In the genomic region with DNA sequence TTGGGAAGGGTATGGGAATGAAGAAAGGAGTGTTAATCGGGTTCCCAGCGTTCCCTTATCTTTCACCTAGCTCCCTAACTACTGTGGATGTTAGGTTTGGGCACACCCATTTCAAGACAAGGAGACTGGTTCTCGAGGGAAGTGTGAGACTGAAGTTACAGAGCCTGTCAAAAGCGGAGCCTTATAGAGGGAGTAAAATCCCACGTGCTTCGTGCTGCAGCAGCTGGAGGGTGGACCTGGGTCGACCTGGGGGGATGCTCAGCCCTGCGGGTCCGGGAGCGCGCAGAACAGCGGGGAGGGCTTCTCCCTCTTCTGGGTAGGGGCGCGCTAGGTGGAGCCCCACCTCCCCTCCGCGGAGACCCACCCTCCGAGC, we compare ENCODE assay signal across 8 cellular contexts. TPM values are rescaled to one million over a fixed set of nuclear protein-coding genes. Genes with fewer than 3 reads are reported as not detected.
A peak's percentile ranks its signal among the peaks of the same experiment; 100 is the strongest.
DNase-seq lines count a peak whose midpoint lies in the region; ATAC-seq, FAIRE-seq and TF ChIP-seq lines count a peak whose summit lies in the region.

No MANE protein-coding gene starts in this region.

- H3K4me3 ChIP-seq in AG04450 (ENCODE audit: low read depth, low read length) (peak overlapping the region; percentile 92), esophagus squamous epithelium (peak overlapping the region; percentile 61 to 96 (median 85)), pancreas (peak overlapping the region; percentile 65 to 97 (median 83))

- no peak for FAIRE-seq in pancreas (lab: Jason Lieb, UNC)

- TF ChIP-seq POLR2A in esophagus squamous epithelium (IDR thresholded peaks at IDR 0.05), result no peak

- H3K27ac ChIP-seq in AG04450 (ENCODE audit: low read depth, low read length) (no peak overlapping the region), esophagus squamous epithelium (peak overlapping the region in 3 of 4 donors; percentile 76 to 82 (median 81)), pancreas (no peak overlapping the region)

- H3K36me3 ChIP-seq in esophagus squamous epithelium, result peaks cover 0 to 28% (median 0%) of the 10 kb centered on the region in 3 donors
- peaks cover 0 to 18% (median 6%) of the 10 kb centered on the region in 3 donors for H3K36me3 ChIP-seq in pancreas

- ATAC-seq in GM18873 (IDR thresholded peaks at IDR 0.05; ENCODE audit: low FRiP score, unreplicated experiment), result peak; percentile 20
- ATAC-seq in HG03280 (IDR thresholded peaks at IDR 0.05; ENCODE audit: unreplicated experiment), result peak; percentile 31
- ATAC-seq in pancreas, result peak; percentile 20 to 53 (median 23)

- in situ Hi-C loops in SK-MEL-5 (cut with HindIII; ENCODE audit: low pct_unique_long_range_greater_than_20kb, low sequenced_read_pairs), result no loop called here

- H3K9me3 ChIP-seq in AG04450 (ENCODE audit: control insufficient read depth, insufficient read depth, low read length) (peaks cover 5% of the 10 kb centered on the region; the same call in 1 of the 2 replicates), esophagus squamous epithelium (no peaks in the 10 kb centered on the region), pancreas (no peaks in the 10 kb centered on the region)

- TF ChIP-seq CTCF in AG04450 (IDR thresholded peaks at IDR 0.05; ENCODE audit: low read depth, low read length) (no peak), esophagus squamous epithelium (IDR thresholded peaks at IDR 0.05) (no peak), pancreas (IDR thresholded peaks at IDR 0.05) (no peak)

- H3K4me1 ChIP-seq in esophagus squamous epithelium (peaks cover 7 to 54% (median 26%) of the 10 kb centered on the region in 3 donors), pancreas (peaks cover 9 to 27% (median 16%) of the 10 kb centered on the region in 3 donors)

- CTCF ChIA-PET in AG04450 (lab: Charles Lee), result interaction anchor here (0.9 to 1.4 kb wide), 6 partner anchors 30 to 543 kb away, joined by 3 to 5 read pairs (median 3); no protein-coding TSS in a partner anchor

- DNase-seq in AG04450 (ENCODE audit: low read depth, low spot score) (no peak), SK-MEL-5 (ENCODE audit: low read depth, low spot score) (peak; percentile 55), esophagus squamous epithelium (lab: John Stamatoyannopoulos, UW) (no peak), pancreas (peak in 2 of 6 donors; percentile 27 to 75), EL (no peak)
- DNase-seq in stimulated activated CD4-positive, alpha-beta T cell treated with anti-CD3 and anti-CD28 coated beads, Interleukin-4, amount 100 ng/mL, for 1 hour, result no peak

- peaks cover 6% of the 10 kb centered on the region for H3K27me3 ChIP-seq in AG04450 (ENCODE audit: control insufficient read depth, insufficient read depth, low read length)
- peaks cover 0 to 28% (median 0%) of the 10 kb centered on the region in 4 donors for H3K27me3 ChIP-seq in esophagus squamous epithelium
- H3K27me3 ChIP-seq in pancreas, result no peaks in the 10 kb centered on the region

- WGBS in esophagus squamous epithelium, 2 donors, result 0 to 2% methylated on average over 3 to 5 of the region's 17 CpGs
- 1% methylated on average over 8 to 17 of the region's 17 CpGs for WGBS in pancreas, 2 donors

- POLR2A ChIA-PET in AG04450 (lab: Yijun Ruan, JAX), result interaction anchor here (0.6 to 0.8 kb wide), 3 partner anchors 106 to 1007 kb away, joined by 3 read pairs; no protein-coding TSS in a partner anchor

- intact Hi-C loops in esophagus squamous epithelium (cut with DNase I), result no loop called here
- intact Hi-C loops in pancreas (cut with DNase I), result no loop called here

RNA-seq across cellular contexts. Expression of gene TMED3, which starts 0.3 kb away (rescaled TPM):
- polyA plus RNA-seq in AG04450 (2011; rRNA removed) (212 and 242 TPM in 2 replicates), pancreas (10 to 100 TPM; 82.9 to 85.2 TPM)
- 93.2 and 109 TPM in 2 replicates for polyA minus RNA-seq in AG04450 (2011; rRNA and poly(A)+ RNA removed)
- total RNA-seq in SK-MEL-5 (2014; rRNA removed; shearing (Covaris generic)), result 385 and 394 TPM in 2 replicates
- polyA plus RNA-seq in SK-MEL-5 (2015; cell fraction: cytosol; rRNA removed), result 675 and 698 TPM in 2 replicates
- 71.7 and 77.5 TPM in 2 replicates for polyA plus RNA-seq in SK-MEL-5 (2015; cell fraction: nucleus; rRNA removed)
- total RNA-seq in esophagus squamous epithelium (100 to 1,000 TPM; 111 to 171 (median 141) TPM), pancreas (10 to 100 TPM; 52.7 to 99.0 (median 77.4) TPM)

RNA-seq across cellular contexts. Expression of gene ANKRD34C, which starts 28.1 kb away (rescaled TPM):
- polyA plus RNA-seq in AG04450 (2011; rRNA removed) (not detected in 2 replicates), pancreas (under 1 TPM; 0.11 to 0.47 TPM)
- polyA minus RNA-seq in AG04450 (2011; rRNA and poly(A)+ RNA removed), result not detected in 2 replicates
- not detected in 2 replicates for total RNA-seq in SK-MEL-5 (2014; rRNA removed; shearing (Covaris generic))
- polyA plus RNA-seq in SK-MEL-5 (2015; cell fraction: cytosol; rRNA removed), result 0.02 TPM in 1 of 2 replicates, not detected in the other
- 0.09 TPM in 1 of 2 replicates, not detected in the other for polyA plus RNA-seq in SK-MEL-5 (2015; cell fraction: nucleus; rRNA removed)
- total RNA-seq in esophagus squamous epithelium (not detected), pancreas (under 1 TPM in 5 of 6 donors, not detected in 1; 0.05 to 0.34 (median 0.12) TPM)

Comparison
In these comparisons a context has a peak if more than half of its experiments do, and no peak if none do; other contexts are left out.
1. H3K27ac ChIP-seq: peak in esophagus squamous epithelium (3 of 4); none in AG04450 (single experiment) and pancreas (0 of 4).
2. Peak in every context shown above with its lines, with median percentiles within 50 percentile points of each other: H3K4me3 ChIP-seq and ATAC-seq.